In genomic region chr11:87037450-87038234, GRCh38 we compare ENCODE assay signal across 8 cellular contexts. TPM values are rescaled to one million over a fixed set of nuclear protein-coding genes. Genes with fewer than 3 reads are reported as not detected.
DNase-seq lines count a peak whose midpoint lies in the region; ATAC-seq and TF ChIP-seq lines count a peak whose summit lies in the region.

Gene TMEM135 (plus strand): TSS chr11:87037934. CDS start chr11:87038046, 112 bp downstream.

- peak within 1 kb of the TSS; percentile 98 for H3K4me3 ChIP-seq in PC-9
- peak within 1 kb of the TSS; percentile 81 to 91 for H3K4me3 ChIP-seq in mucosa of rectum (ENCODE audit: low read length in 2 of 2)

- POLR2A ChIA-PET in PC-9 (lab: Charles Lee; ENCODE audit: unreplicated experiment): interaction anchor here (0.5 to 1.0 kb wide), 10 partner anchors 9 to 968 kb away, joined by 3 to 14 read pairs (median 5); partner anchors contain the start of genes FZD4 and PICALM

- peak within 1 kb of the TSS; percentile 76 to 78 for H3K9ac ChIP-seq in mucosa of rectum (ENCODE audit: low read depth in 1 of 2, low read length in 2 of 2)

- peaks cover 48% of the 10 kb centered on the region for H3K79me2 ChIP-seq in PC-9 (ENCODE audit: low read depth)

- BruUV-seq in PC-9 (replicated peaks; lab: Mats Ljungman, UMichigan): no TSS peak

- no peaks in the 10 kb centered on the region for H3K9me3 ChIP-seq in PC-9 (ENCODE audit: insufficient read depth, low read depth)
- H3K9me3 ChIP-seq in mucosa of rectum (ENCODE audit: control insufficient read depth in 2 of 2, low read length in 2 of 2): no peaks in the 10 kb centered on the region

- no peaks in the 10 kb centered on the region for H3K9me2 ChIP-seq in PC-9 (ENCODE audit: insufficient read depth)

- peak; percentile 97 for DNase-seq in DMS53 treated with DMSO at 0.1 percent for 48 hours (lab: John Stamatoyannopoulos, UW; ENCODE audit: unreplicated experiment)
- DNase-seq in KBM-7: peak; percentile 96
- peak; percentile 95 to 96 for DNase-seq in PC-9
- peak; percentile 94 for DNase-seq in activated T-cell treated with anti-CD3 and anti-CD28 coated beads, Interleukin-2, amount 50 U/mL, for 1 hour
- DNase-seq in erythroblast (lab: John Stamatoyannopoulos, UW): peak; percentile 97 to 98
- DNase-seq in stimulated activated CD8-positive, alpha-beta memory T cell treated with anti-CD3 and anti-CD28 coated beads, Interleukin-4, amount 100 ng/mL, for 4 hours (ENCODE audit: low read depth in 2 of 2, low spot score in 1 of 2): peak; percentile 71 to 83

- no peaks in the 10 kb centered on the region; the same call in 1 of the 2 replicates for H4K20me1 ChIP-seq in PC-9 (ENCODE audit: insufficient read depth)

- H3K27me3 ChIP-seq in PC-9 (ENCODE audit: insufficient read depth, low read depth): no peaks in the 10 kb centered on the region
- H3K27me3 ChIP-seq in mucosa of rectum (ENCODE audit: control insufficient read depth in 2 of 2, insufficient read depth in 2 of 2, low read length in 2 of 2): no peaks in the 10 kb centered on the region

- H3K4me2 ChIP-seq in PC-9: peak within 1 kb of the TSS; percentile 77

- in situ Hi-C loops in KBM-7 (cut with MboI; ENCODE audit: low pct_unique_long_range_greater_than_20kb, low sequenced_read_pairs): no loop called here

- peak; percentile 99 for ATAC-seq in GM21723 (IDR thresholded peaks at IDR 0.05; ENCODE audit: unreplicated experiment)

- intact Hi-C loops in PC-9 (cut with micrococcal nuclease; ENCODE audit: unreplicated experiment): loop anchor here (1.0 to 2.0 kb wide), 3 partner anchors 37 to 81 kb away; no protein-coding TSS in a partner anchor

- peaks cover 48% of the 10 kb centered on the region for H3K4me1 ChIP-seq in PC-9 (replicated peaks; ENCODE audit: insufficient read depth)
- peaks cover 8 to 11% of the 10 kb centered on the region in 2 donors for H3K4me1 ChIP-seq in mucosa of rectum (ENCODE audit: control insufficient read depth in 2 of 2, insufficient read depth in 2 of 2, low read length in 2 of 2)

- peaks cover 17% of the 10 kb centered on the region for H3F3A ChIP-seq in PC-9 (ENCODE audit: insufficient read depth, low read depth)

- peak; percentile 91 for TF ChIP-seq POLR2A in erythroblast (IDR thresholded peaks at IDR 0.05; ENCODE audit: low read length)

- TF ChIP-seq CTCF in PC-9 (conservative IDR thresholded peaks at IDR 0.05): no peak

- H2AFZ ChIP-seq in PC-9: peak within 1 kb of the TSS; percentile 99

- H3K36me3 ChIP-seq in PC-9 (ENCODE audit: low read depth) (peaks cover 5% of the 10 kb centered on the region), mucosa of rectum (ENCODE audit: control insufficient read depth in 2 of 2, insufficient read depth in 2 of 2, low read length in 2 of 2) (no peaks in the 10 kb centered on the region)

- CTCF ChIA-PET in PC-9 (lab: Charles Lee): interaction anchor here (0.6 kb wide), 2 partner anchors 15 to 26 kb away, joined by 3 read pairs; no protein-coding TSS in a partner anchor

- H3K27ac ChIP-seq in PC-9 (peak within 1 kb of the TSS; percentile 81), mucosa of rectum (ENCODE audit: low read depth in 2 of 2, low read length in 2 of 2) (peak within 1 kb of the TSS; percentile 81 to 85)

RNA-seq across cellular contexts. Expression of gene TMEM135, which starts in this region (rescaled TPM):
- total RNA-seq in PC-9 (2021): 15.0 and 42.0 TPM in 2 replicates

Comparison
In these comparisons a context has a peak if more than half of its experiments do, and no peak if none do; other contexts are left out.
1. Peak in every context shown above with its lines: DNase-seq, ATAC-seq, H3K4me3 ChIP-seq and H3K27ac ChIP-seq.